In the genomic region with DNA sequence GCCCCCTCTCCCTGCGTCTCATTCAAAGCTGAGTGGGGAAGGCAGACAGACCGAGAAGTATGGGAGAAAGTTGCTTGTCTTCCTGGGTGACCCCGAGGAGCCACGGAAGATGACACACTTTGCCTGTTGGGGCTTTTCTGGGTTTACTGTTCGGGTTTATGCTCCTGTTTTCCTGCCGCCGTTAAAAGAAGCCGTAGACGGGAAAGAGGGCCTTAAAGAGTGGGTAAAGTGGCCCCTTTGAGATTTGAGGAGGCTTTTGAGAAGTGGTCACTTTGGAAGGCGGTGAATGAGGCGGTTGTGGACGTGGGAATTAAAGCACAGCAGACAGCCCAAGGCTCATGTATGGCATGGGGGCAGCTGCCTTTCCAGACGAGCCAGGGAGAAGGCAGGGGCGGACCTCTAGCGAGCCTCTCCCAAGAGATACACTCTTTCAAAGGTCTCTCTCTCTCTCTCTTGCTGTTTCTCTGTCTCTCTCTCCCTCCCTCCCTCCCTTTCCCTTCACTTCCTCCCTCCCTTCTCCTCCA, we compare ENCODE assay signal across 8 cellular contexts. TPM values are rescaled to one million over a fixed set of nuclear protein-coding genes. Genes with fewer than 3 reads are reported as not detected.
DNase-seq lines count a peak whose midpoint lies in the region; ATAC-seq and TF ChIP-seq lines count a peak whose summit lies in the region.

No MANE protein-coding gene starts in this region.

- no peaks in the 10 kb centered on the region for H3K9me3 ChIP-seq in Caco-2
- H3K9me3 ChIP-seq in heart left ventricle = no peaks in the 10 kb centered on the region

- no peaks in the 10 kb centered on the region for H3K9me3 Mint-ChIP-seq in Caco-2 (ENCODE audit: unreplicated experiment)
- no peaks in the 10 kb centered on the region for H3K9me3 Mint-ChIP-seq in activated CD8-positive, alpha-beta T cell treated with anti-CD3 and anti-CD28 coated beads, Interleukin-2, amount 10 ng/mL, durations not matched to agents 7 days and 5 days (ENCODE audit: insufficient read depth)

- peak overlapping the region; percentile 85 to 99 (median 93) for H3K27ac ChIP-seq in heart left ventricle

- peaks cover 5% of the 10 kb centered on the region for H3K4me1 Mint-ChIP-seq in Caco-2 (ENCODE audit: low read depth, unreplicated experiment)
- peaks cover 9% of the 10 kb centered on the region for H3K4me1 Mint-ChIP-seq in activated CD8-positive, alpha-beta T cell treated with anti-CD3 and anti-CD28 coated beads, Interleukin-2, amount 10 ng/mL, durations not matched to agents 7 days and 5 days (ENCODE audit: low read depth)

- CTCF ChIA-PET in Caco-2 (lab: Charles Lee) = interaction anchor here (0.6 to 4.1 kb wide), 5 partner anchors 9 to 553 kb away, joined by 3 to 19 read pairs (median 5); no protein-coding TSS in a partner anchor
- CTCF ChIA-PET in activated CD8-positive, alpha-beta T cell treated with anti-CD3 and anti-CD28 coated beads, Interleukin-2, amount 10 ng/mL, durations not matched to agents 7 days and 5 days (lab: Charles Lee) = interaction anchor here (1.5 kb wide), 1 partner anchor 9 kb away, joined by 7 read pairs; no protein-coding TSS in a partner anchor
- CTCF ChIA-PET in HEK293T (lab: Yijun Ruan, JAX) = interaction anchor here (0.9 kb wide), 1 partner anchor 9 kb away, joined by 3 read pairs; no protein-coding TSS in a partner anchor

- 0 out of 2 replicates have a peak, but pooled peaks cover 4% of the 10 kb centered on the region for H3K4me1 ChIP-seq in Caco-2
- peaks cover 0 to 31% (median 14%) of the 10 kb centered on the region in 12 donors for H3K4me1 ChIP-seq in heart left ventricle

- ATAC-seq in GM19397 (IDR thresholded peaks at IDR 0.05; ENCODE audit: unreplicated experiment) (peak; percentile 42), HG03558 (IDR thresholded peaks at IDR 0.05; ENCODE audit: extremely low read depth, unreplicated experiment) (peak; percentile 5), heart left ventricle (peak; percentile 22 to 44 (median 32))
- peak; percentile 18 for ATAC-seq in activated CD8-positive, alpha-beta T cell treated with anti-CD3 and anti-CD28 coated beads, Interleukin-2, amount 10 ng/mL, durations not matched to agents 7 days and 5 days

- POLR2A ChIA-PET in Caco-2 (lab: Charles Lee) = no interaction called here
- POLR2A ChIA-PET in activated CD8-positive, alpha-beta T cell treated with anti-CD3 and anti-CD28 coated beads, Interleukin-2, amount 10 ng/mL, durations not matched to agents 7 days and 5 days (lab: Charles Lee) = no interaction called here
- POLR2A ChIA-PET in HEK293T (lab: Yijun Ruan, JAX) = interaction anchor here (1.6 kb wide), 1 partner anchor 9 kb away, joined by 3 read pairs; no protein-coding TSS in a partner anchor

- DNase-seq in Caco-2 (peak in 1 of 2 experiments; percentile 11), heart left ventricle (peak in 4 of 5 donors; percentile 35 to 55 (median 46)), retina (peak; percentile 63), HEK293T (ENCODE audit: extremely low spot score) (no peak)
- DNase-seq in activated CD8-positive, alpha-beta T cell treated with anti-CD3 and anti-CD28 coated beads, Interleukin-2, amount 10 ng/mL, durations not matched to agents 7 days and 5 days = no peak
- no peak for DNase-seq in NK-92 treated with Interleukin-12 subunit alpha and Interleukin-12 subunit beta, amount 100 ng/mL, for 24 hours (lab: John Stamatoyannopoulos, UW)

- H3K27me3 ChIP-seq in Caco-2 (replicated peaks; ENCODE audit: control insufficient read depth, insufficient read depth, low read length) = 0 out of 2 replicates have a peak, but pooled peaks cover 2% of the 10 kb centered on the region
- H3K27me3 ChIP-seq in heart left ventricle = peaks cover 0 to 15% (median 0%) of the 10 kb centered on the region in 9 donors

- peak overlapping the region; percentile 83 for H3K4me3 Mint-ChIP-seq in Caco-2 (ENCODE audit: unreplicated experiment)
- H3K4me3 Mint-ChIP-seq in activated CD8-positive, alpha-beta T cell treated with anti-CD3 and anti-CD28 coated beads, Interleukin-2, amount 10 ng/mL, durations not matched to agents 7 days and 5 days = peak overlapping the region; percentile 55

- intact Hi-C loops in Caco-2 (cut with micrococcal nuclease; ENCODE audit: unreplicated experiment) (loop anchor here (2.0 to 5.0 kb wide), 3 partner anchors 39 to 456 kb away; no protein-coding TSS in a partner anchor), heart left ventricle (cut with DNase I) (loop anchor here in 8 of 10 donors (2.0 to 10.0 kb wide), 14 partner anchors 76 to 456 kb away; no protein-coding TSS in a partner anchor)

- no peaks in the 10 kb centered on the region for H3K36me3 Mint-ChIP-seq in Caco-2 (ENCODE audit: insufficient read depth, unreplicated experiment)
- H3K36me3 Mint-ChIP-seq in activated CD8-positive, alpha-beta T cell treated with anti-CD3 and anti-CD28 coated beads, Interleukin-2, amount 10 ng/mL, durations not matched to agents 7 days and 5 days (ENCODE audit: low read depth) = no peaks in the 10 kb centered on the region

- H3K4me3 ChIP-seq in Caco-2 (ENCODE audit: low read depth, low read length) = peak overlapping the region; percentile 53
- H3K4me3 ChIP-seq in heart left ventricle = peak overlapping the region; percentile 79 to 98 (median 90)

- BruUV-seq in Caco-2 (replicated peaks; lab: Mats Ljungman, UMichigan) = no TSS peak

- no peak for TF ChIP-seq POLR2A in heart left ventricle (IDR thresholded peaks at IDR 0.05)

- no peak overlapping the region for H3K27ac Mint-ChIP-seq in Caco-2 (ENCODE audit: unreplicated experiment)
- H3K27ac Mint-ChIP-seq in activated CD8-positive, alpha-beta T cell treated with anti-CD3 and anti-CD28 coated beads, Interleukin-2, amount 10 ng/mL, durations not matched to agents 7 days and 5 days = no peak overlapping the region

- H3K27me3 Mint-ChIP-seq in Caco-2 (ENCODE audit: insufficient read depth, unreplicated experiment) = peaks cover 28% of the 10 kb centered on the region
- peaks cover 49% of the 10 kb centered on the region for H3K27me3 Mint-ChIP-seq in activated CD8-positive, alpha-beta T cell treated with anti-CD3 and anti-CD28 coated beads, Interleukin-2, amount 10 ng/mL, durations not matched to agents 7 days and 5 days (ENCODE audit: low read depth)

- no peak for TF ChIP-seq CTCF in Caco-2 (IDR thresholded peaks at IDR 0.05; ENCODE audit: insufficient read depth in 1 of 2, low read depth in 1 of 2, low read length in 1 of 2, severe bottlenecking in 1 of 2, unreplicated experiment in 1 of 2)
- TF ChIP-seq CTCF in heart left ventricle (IDR thresholded peaks at IDR 0.05) = no peak

- H3K36me3 ChIP-seq in Caco-2 (ENCODE audit: control insufficient read depth, insufficient read depth, low read length) = no peaks in the 10 kb centered on the region
- peaks cover 0 to 8% (median 0%) of the 10 kb centered on the region in 9 donors for H3K36me3 ChIP-seq in heart left ventricle

- 1 to 3% (median 3%) methylated on average over 15 of the region's 15 CpGs for WGBS in heart left ventricle, 4 donors

TF ChIP-seq in HEK293T, 16 proteins besides CTCF, POLR2A, EP300 and RAD21:
- no peak for TF ChIP-seq ARNT (IDR thresholded peaks at IDR 0.05)
- no peak for TF ChIP-seq SUZ12 (IDR thresholded peaks at IDR 0.05)
- no peak for TF ChIP-seq ELF4 (IDR thresholded peaks at IDR 0.05)
- TF ChIP-seq SP1 (IDR thresholded peaks at IDR 0.05) = no peak
- TF ChIP-seq FOXM1 (IDR thresholded peaks at IDR 0.05; ENCODE audit: borderline replicate concordance) = no peak
- no peak for TF ChIP-seq ZNF384 (IDR thresholded peaks at IDR 0.05)
- TF ChIP-seq FOXK2 (IDR thresholded peaks at IDR 0.05) = no peak
- TF ChIP-seq, protein P1, sequence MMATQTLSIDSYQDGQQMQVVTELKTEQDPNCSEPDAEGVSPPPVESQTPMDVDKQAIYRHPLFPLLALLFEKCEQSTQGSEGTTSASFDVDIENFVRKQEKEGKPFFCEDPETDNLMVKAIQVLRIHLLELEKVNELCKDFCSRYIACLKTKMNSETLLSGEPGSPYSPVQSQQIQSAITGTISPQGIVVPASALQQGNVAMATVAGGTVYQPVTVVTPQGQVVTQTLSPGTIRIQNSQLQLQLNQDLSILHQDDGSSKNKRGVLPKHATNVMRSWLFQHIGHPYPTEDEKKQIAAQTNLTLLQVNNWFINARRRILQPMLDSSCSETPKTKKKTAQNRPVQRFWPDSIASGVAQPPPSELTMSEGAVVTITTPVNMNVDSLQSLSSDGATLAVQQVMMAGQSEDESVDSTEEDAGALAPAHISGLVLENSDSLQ (IDR thresholded peaks at IDR 0.05) = no peak
- no peak for TF ChIP-seq FOXA1 (IDR thresholded peaks at IDR 0.05)

RNA-seq across cellular contexts. Expression of a gene that starts 0.5 kb away (rescaled TPM):
- 3.6 and 3.9 TPM in 2 replicates for total RNA-seq in Caco-2 (2022)
- total RNA-seq in activated CD8-positive, alpha-beta T cell treated with anti-CD3 and anti-CD28 coated beads, Interleukin-2, amount 10 ng/mL, durations not matched to agents 7 days and 5 days = under 1 TPM in 1 of 2 experiments, not detected in 1; 0.13 TPM
- 10 to 100 TPM; 34.4 to 74.4 (median 55.3) TPM for total RNA-seq in heart left ventricle
- 10 to 100 TPM; 40.7 to 41.8 TPM for polyA plus RNA-seq in heart left ventricle

RNA-seq across cellular contexts. Expression of a gene that starts 52.0 kb away (rescaled TPM):
- 55.8 and 63.6 TPM in 2 replicates for total RNA-seq in Caco-2 (2022)
- total RNA-seq in activated CD8-positive, alpha-beta T cell treated with anti-CD3 and anti-CD28 coated beads, Interleukin-2, amount 10 ng/mL, durations not matched to agents 7 days and 5 days = 10 to 100 TPM; 21.2 to 26.0 TPM
- 10 to 100 TPM; 10.8 to 52.7 (median 32.9) TPM for total RNA-seq in heart left ventricle
- polyA plus RNA-seq in heart left ventricle = 10 to 100 TPM in 1 of 2 donors, 1 to 10 TPM in 1; 6.3 to 12.9 TPM

Comparison
In these comparisons a context has a peak if more than half of its experiments do, and no peak if none do; other contexts are left out.
1. DNase-seq: peak in heart left ventricle (4 of 5) and retina (single experiment); none in activated CD8-positive, alpha-beta T cell treated with anti-CD3 and anti-CD28 coated beads, Interleukin-2, amount 10 ng/mL, durations not matched to agents 7 days and 5 days (single experiment), HEK293T (single experiment) and NK-92 treated with Interleukin-12 subunit alpha and Interleukin-12 subunit beta, amount 100 ng/mL, for 24 hours (single experiment).
2. Peak in every context shown above with its lines, with median percentiles within 50 percentile points of each other: ATAC-seq.